ENCODE assay signal across 19 cellular contexts in genomic region chr10:132011027-132011426, GRCh38. TPM values are rescaled to one million over a fixed set of nuclear protein-coding genes. Genes with fewer than 3 reads are reported as not detected.
DNase-seq lines count a peak whose midpoint lies in the region; ATAC-seq and TF ChIP-seq lines count a peak whose summit lies in the region.
"Had no signal": no experiment of that assay in that cellular context is flagged by ENCODE, and none has a peak within 500 bp of the region (broad histone marks: within the 10 kb centered on the region; RNA-seq: fewer than 3 reads in every experiment).

No MANE protein-coding gene starts in this region.

- H2AK5ac ChIP-seq in mesenchymal stem cell (ENCODE audit: low read length, severe bottlenecking), result no peak overlapping the region
- H2AK5ac ChIP-seq in trophoblast cell (ENCODE audit: low read length), result no peak overlapping the region

- H3K4ac ChIP-seq in mesenchymal stem cell (ENCODE audit: low read depth in 1 of 2, low read length in 2 of 2), result no peak overlapping the region
- no peak overlapping the region for H3K4ac ChIP-seq in trophoblast cell (ENCODE audit: low read depth, low read length)

- H4K91ac ChIP-seq in mesenchymal stem cell (ENCODE audit: low read length) (no peak overlapping the region), trophoblast cell (ENCODE audit: low read depth, low read length) (no peak overlapping the region)

- H3K27ac ChIP-seq in heart right ventricle (peak overlapping the region in 6 of 10 donors; percentile 3 to 58 (median 42)), right cardiac atrium (ENCODE audit: low read length) (no peak overlapping the region), body of pancreas (peak overlapping the region; percentile 35 to 76 (median 48)), mesenchymal stem cell (ENCODE audit: low read length, poor library complexity, severe bottlenecking) (no peak overlapping the region), stomach smooth muscle (ENCODE audit: low read length) (peak overlapping the region; percentile 70), tibial artery (no peak overlapping the region), trophoblast cell (ENCODE audit: low read depth, low read length) (no peak overlapping the region), SJCRH30 (no peak overlapping the region)
- H3K27ac ChIP-seq: SJSA1 had no signal

- intact Hi-C loops in heart right ventricle (cut with DNase I), result no loop called here
- intact Hi-C loops in right cardiac atrium (cut with DNase I), result no loop called here
- intact Hi-C loops in body of pancreas (cut with DNase I), result no loop called here
- intact Hi-C loops in tibial artery (cut with DNase I; ENCODE audit: low total_unique reads), result no loop called here

- H3K27me3 ChIP-seq in heart right ventricle (peaks cover 0 to 10% (median 0%) of the 10 kb centered on the region in 7 donors), right cardiac atrium (ENCODE audit: control insufficient read depth, insufficient read depth) (no peaks in the 10 kb centered on the region), body of pancreas (no peaks in the 10 kb centered on the region), mesenchymal stem cell (ENCODE audit: control insufficient read depth in 1 of 2, insufficient read depth in 1 of 2, low read length in 2 of 2) (peaks cover 0 to 3% of the 10 kb centered on the region in 2 experiments), stomach smooth muscle (ENCODE audit: control insufficient read depth in 1 of 2, insufficient read depth in 2 of 2, low read length in 2 of 2) (no peaks in the 10 kb centered on the region), tibial artery (no peaks in the 10 kb centered on the region), trophoblast cell (ENCODE audit: insufficient read depth, low read length) (no peaks in the 10 kb centered on the region), SJCRH30 (no peaks in the 10 kb centered on the region)

- no peak overlapping the region for H3K18ac ChIP-seq in mesenchymal stem cell (ENCODE audit: low read depth in 1 of 2, low read length in 2 of 2)
- H3K18ac ChIP-seq in trophoblast cell (ENCODE audit: low read length), result no peak overlapping the region

- H3K9ac ChIP-seq in mesenchymal stem cell (ENCODE audit: low read length) (peak overlapping the region; percentile 27), stomach smooth muscle (ENCODE audit: low read length in 2 of 2) (no peak overlapping the region), trophoblast cell (ENCODE audit: low read length) (no peak overlapping the region)

- H2BK15ac ChIP-seq in mesenchymal stem cell (ENCODE audit: low read depth, poor library complexity, severe bottlenecking), result no peak overlapping the region

- H3K36me3 ChIP-seq in heart right ventricle (no peaks in the 10 kb centered on the region), body of pancreas (replicated peaks in 1 of 2; ENCODE audit: insufficient read depth in 1 of 2, low read depth in 2 of 2) (no peaks in the 10 kb centered on the region), mesenchymal stem cell (ENCODE audit: control insufficient read depth in 1 of 2, insufficient read depth in 2 of 2, low read depth in 1 of 2, low read length in 2 of 2) (no peaks in the 10 kb centered on the region), stomach smooth muscle (ENCODE audit: control insufficient read depth in 2 of 2, insufficient read depth in 2 of 2, low read length in 2 of 2) (no peaks in the 10 kb centered on the region), tibial artery (no peaks in the 10 kb centered on the region), trophoblast cell (ENCODE audit: control insufficient read depth in 1 of 2, insufficient read depth in 2 of 2, low read length in 2 of 2) (no peaks in the 10 kb centered on the region), SJCRH30 (no peaks in the 10 kb centered on the region)
- H3K36me3 ChIP-seq: SJSA1 had no signal

- ATAC-seq in heart right ventricle (peak in 5 of 8 donors; percentile 68 to 87 (median 76)), right cardiac atrium (no peak), body of pancreas (peak; percentile 93)

- no peak for TF ChIP-seq POLR2A in body of pancreas (IDR thresholded peaks at IDR 0.05)

- H4K12ac ChIP-seq in trophoblast cell (ENCODE audit: low read depth, low read length), result no peak overlapping the region

- H3K23ac ChIP-seq in mesenchymal stem cell (ENCODE audit: low read length in 2 of 2) (no peak overlapping the region), trophoblast cell (ENCODE audit: low read length) (no peak overlapping the region)

- H3K4me2 ChIP-seq in mesenchymal stem cell (ENCODE audit: low read length, poor library complexity, severe bottlenecking), result no peak overlapping the region
- no peak overlapping the region for H3K4me2 ChIP-seq in trophoblast cell (ENCODE audit: low read length)

- peaks cover 0 to 40% (median 0%) of the 10 kb centered on the region in 9 donors for H3K4me1 ChIP-seq in heart right ventricle
- no peaks in the 10 kb centered on the region for H3K4me1 ChIP-seq in right cardiac atrium (ENCODE audit: control insufficient read depth, insufficient read depth, low read length)
- peaks cover 15% of the 10 kb centered on the region for H3K4me1 ChIP-seq in body of pancreas
- H3K4me1 ChIP-seq in mesenchymal stem cell (ENCODE audit: control insufficient read depth, insufficient read depth, low read depth, low read length), result no peaks in the 10 kb centered on the region
- peaks cover 7% of the 10 kb centered on the region for H3K4me1 ChIP-seq in stomach smooth muscle (ENCODE audit: control insufficient read depth, insufficient read depth, low read length)
- H3K4me1 ChIP-seq in tibial artery, result no peaks in the 10 kb centered on the region
- peaks cover 0 to 4% of the 10 kb centered on the region in 2 experiments for H3K4me1 ChIP-seq in trophoblast cell (ENCODE audit: control insufficient read depth in 1 of 2, insufficient read depth in 2 of 2, low read length in 2 of 2)
- no peaks in the 10 kb centered on the region for H3K4me1 ChIP-seq in SJCRH30
- H3K4me1 ChIP-seq: Caco-2, SJSA1 had no signal

- H4K8ac ChIP-seq in mesenchymal stem cell (ENCODE audit: low read length), result no peak overlapping the region
- H4K8ac ChIP-seq in trophoblast cell (ENCODE audit: low read depth, low read length), result no peak overlapping the region

- no peak for TF ChIP-seq CTCF in heart right ventricle (IDR thresholded peaks at IDR 0.05)
- TF ChIP-seq CTCF in body of pancreas (IDR thresholded peaks at IDR 0.05), result peak in 2 of 7 experiments; percentile 14 to 22
- TF ChIP-seq CTCF in tibial artery (IDR thresholded peaks at IDR 0.05), result no peak

- H3K4me3 ChIP-seq in heart right ventricle (no peak overlapping the region), right cardiac atrium (ENCODE audit: low read length) (no peak overlapping the region), body of pancreas (no peak overlapping the region), mesenchymal stem cell (ENCODE audit: insufficient read depth in 1 of 2, low read depth in 1 of 2, low read length in 2 of 2) (no peak overlapping the region), stomach smooth muscle (ENCODE audit: low read length in 2 of 2) (no peak overlapping the region), tibial artery (no peak overlapping the region), trophoblast cell (ENCODE audit: low read depth, low read length) (no peak overlapping the region), SJCRH30 (no peak overlapping the region)
- H3K4me3 ChIP-seq: SJSA1 had no signal

- 53 to 62% methylated on average over 6 of the region's 6 CpGs for WGBS in heart right ventricle, 2 donors
- WGBS in right cardiac atrium, result 71% methylated on average over 6 of the region's 6 CpGs
- WGBS in body of pancreas, 2 donors, result 27 to 36% methylated on average over 6 of the region's 6 CpGs
- 76% methylated on average over 4 of the region's 6 CpGs for WGBS in mesenchymal stem cell
- WGBS in trophoblast cell (ENCODE audit: extremely low coverage, insufficient coverage, insufficient read length), result no CpG with 5 or more reads among the region's 6 CpGs

- H2BK120ac ChIP-seq in mesenchymal stem cell (ENCODE audit: low read depth, low read length), result no peak overlapping the region
- no peak overlapping the region for H2BK120ac ChIP-seq in trophoblast cell (ENCODE audit: insufficient read depth, low read length, poor library complexity)

- no peaks in the 10 kb centered on the region for H3K9me3 ChIP-seq in heart right ventricle
- H3K9me3 ChIP-seq in right cardiac atrium (ENCODE audit: control insufficient read depth, low read length), result no peaks in the 10 kb centered on the region
- no peaks in the 10 kb centered on the region for H3K9me3 ChIP-seq in body of pancreas
- H3K9me3 ChIP-seq in mesenchymal stem cell (ENCODE audit: control insufficient read depth, low read length), result no peaks in the 10 kb centered on the region
- H3K9me3 ChIP-seq in stomach smooth muscle (ENCODE audit: control insufficient read depth in 2 of 2, low read length in 2 of 2), result no peaks in the 10 kb centered on the region
- no peaks in the 10 kb centered on the region for H3K9me3 ChIP-seq in tibial artery
- no peaks in the 10 kb centered on the region for H3K9me3 ChIP-seq in trophoblast cell (ENCODE audit: insufficient read depth, low read depth, low read length)
- no peaks in the 10 kb centered on the region for H3K9me3 ChIP-seq in SJCRH30 (replicated peaks)
- H3K9me3 ChIP-seq: Caco-2, SJSA1 had no signal

- DNase-seq in heart right ventricle, result peak; percentile 31 to 41
- no peak for DNase-seq in right cardiac atrium
- peak; percentile 81 to 88 (median 84) for DNase-seq in body of pancreas
- DNase-seq in mesenchymal stem cell, result no peak
- DNase-seq in tibial artery, result no peak
- DNase-seq in trophoblast cell, result no peak
- DNase-seq in SJCRH30, result no peak
- DNase-seq: Caco-2; CD4-positive, CD25-positive, alpha-beta regulatory T cell; DMS153; HFFc6; NCI-H1105; NCI-H1694 treated with DMSO at 0.1 percent for 48 hours; NCI-H345; NCI-H526; RPMI8226 had no signal

- H2BK12ac ChIP-seq in mesenchymal stem cell (ENCODE audit: low read length in 2 of 2), result no peak overlapping the region
- H2BK12ac ChIP-seq in trophoblast cell (ENCODE audit: low read length), result no peak overlapping the region

- H3K79me1 ChIP-seq in mesenchymal stem cell (replicated peaks; ENCODE audit: low read length, poor library complexity, severe bottlenecking) (no peaks in the 10 kb centered on the region), trophoblast cell (ENCODE audit: low read length) (no peaks in the 10 kb centered on the region)

- H2AFZ ChIP-seq in mesenchymal stem cell (ENCODE audit: low read depth, low read length) (no peak overlapping the region), trophoblast cell (ENCODE audit: insufficient read depth, low read length, poor library complexity) (no peak overlapping the region)

- no peaks in the 10 kb centered on the region for H3K79me2 ChIP-seq in trophoblast cell (ENCODE audit: control insufficient read depth, insufficient read depth, low read length, poor library complexity)

- H2BK5ac ChIP-seq in mesenchymal stem cell (ENCODE audit: low read depth, low read length, poor library complexity, severe bottlenecking), result no peak overlapping the region
- no peak overlapping the region for H2BK5ac ChIP-seq in trophoblast cell (ENCODE audit: low read depth, low read length, poor library complexity)

- H3K14ac ChIP-seq in mesenchymal stem cell (ENCODE audit: low read length in 2 of 2) (no peak overlapping the region), trophoblast cell (ENCODE audit: low read length) (no peak overlapping the region)

RNA-seq across cellular contexts. Expression of gene BNIP3, which starts 29.3 kb away (rescaled TPM):
- 100 to 1,000 TPM; 111 to 211 (median 159) TPM for total RNA-seq in heart right ventricle
- 10 to 100 TPM; 34.6 to 80.5 TPM for polyA plus RNA-seq in heart right ventricle
- total RNA-seq in right cardiac atrium, result 100 to 1,000 TPM in 1 of 4 donors, 10 to 100 TPM in 3; 73.2 to 114 (median 92.2) TPM
- polyA plus RNA-seq in right cardiac atrium, result 64.8 TPM
- total RNA-seq in body of pancreas, result 100 to 1,000 TPM; 147 to 158 TPM
- polyA plus RNA-seq in mesenchymal stem cell (2013, experiment 1 of 2), result 30.5 TPM
- polyA plus RNA-seq in mesenchymal stem cell (2013, experiment 2 of 2), result 31.1 TPM
- polyA plus RNA-seq in trophoblast cell (2013), result 237 and 248 TPM in 2 replicates
- 45.6 and 46.9 TPM in 2 replicates for total RNA-seq in SJCRH30 (2014; rRNA removed; shearing (Covaris generic))

RNA-seq across cellular contexts. Expression of gene JAKMIP3, which starts 54.7 kb away (rescaled TPM):
- 1 to 10 TPM; 1.0 to 2.5 (median 1.8) TPM for total RNA-seq in heart right ventricle
- polyA plus RNA-seq in heart right ventricle, result 1 to 10 TPM in 1 of 2 donors, under 1 TPM in 1; 0.04 to 2.7 TPM
- total RNA-seq in right cardiac atrium, result 1 to 10 TPM in 2 of 4 donors, under 1 TPM in 2; 0.39 to 1.6 (median 1.2) TPM
- polyA plus RNA-seq in right cardiac atrium, result 0.91 TPM
- under 1 TPM; 0.26 to 0.33 TPM for total RNA-seq in body of pancreas
- 0.03 TPM for polyA plus RNA-seq in mesenchymal stem cell (2013, experiment 1 of 2)
- polyA plus RNA-seq in mesenchymal stem cell (2013, experiment 2 of 2), result 0.05 TPM
- polyA plus RNA-seq in trophoblast cell (2013), result 0.10 TPM in 2 replicates
- not detected in 2 replicates for total RNA-seq in SJCRH30 (2014; rRNA removed; shearing (Covaris generic))
- total RNA-seq: MCF 10A had no signal
- polyA plus RNA-seq: CD4-positive, CD25-positive, alpha-beta regulatory T cell had no signal

Comparison
In these comparisons a context has a peak if more than half of its experiments do, and no peak if none do; other contexts are left out.
1. ATAC-seq: peak in heart right ventricle (5 of 8) and body of pancreas (single experiment); none in right cardiac atrium (0 of 2).
2. DNase-seq: peak in heart right ventricle (2 of 2) and body of pancreas (4 of 4); none in right cardiac atrium (0 of 3), mesenchymal stem cell (single experiment), tibial artery (0 of 2), trophoblast cell (0 of 2) and SJCRH30 (0 of 2).
3. H3K27ac ChIP-seq: peak in heart right ventricle (6 of 10), body of pancreas (4 of 4) and stomach smooth muscle (single experiment); none in right cardiac atrium (single experiment), mesenchymal stem cell (single experiment), tibial artery (0 of 2), trophoblast cell (single experiment) and SJCRH30 (single experiment).